In genomic region chr3:100068758-100069345, GRCh38 we compare ENCODE assay signal across 8 cellular contexts.
DNase-seq lines count a peak whose midpoint lies in the region; ATAC-seq lines count a peak whose summit lies in the region.

No MANE protein-coding gene starts in this region.

- DNase-seq in NCI-H2081 (lab: John Stamatoyannopoulos, UW), result peak; percentile 72 to 79
- DNase-seq in NCI-H2081 treated with DMSO at 0.1 percent for 48 hours (lab: John Stamatoyannopoulos, UW), result no peak
- peak; percentile 60 for DNase-seq in NCI-H345 (lab: John Stamatoyannopoulos, UW)
- peak; percentile 52 to 71 (median 53) for DNase-seq in activated CD4-positive, CD25-positive, alpha-beta regulatory T cell (lab: John Stamatoyannopoulos, UW)
- DNase-seq in central memory CD4-positive, alpha-beta T cell, result peak; percentile 60
- DNase-seq in kidney tubule cell (ENCODE audit: low spot score), result peak; percentile 68
- peak; percentile 77 for DNase-seq in stimulated activated CD4-positive, alpha-beta T cell treated with anti-CD3 and anti-CD28 coated beads, Interleukin-4, amount 100 ng/mL, for 1 hour

- ATAC-seq in HG03064 (IDR thresholded peaks at IDR 0.05; ENCODE audit: low read depth, unreplicated experiment), result peak; percentile 47
